ENCODE assay signal across 8 cellular contexts in the genomic region with DNA sequence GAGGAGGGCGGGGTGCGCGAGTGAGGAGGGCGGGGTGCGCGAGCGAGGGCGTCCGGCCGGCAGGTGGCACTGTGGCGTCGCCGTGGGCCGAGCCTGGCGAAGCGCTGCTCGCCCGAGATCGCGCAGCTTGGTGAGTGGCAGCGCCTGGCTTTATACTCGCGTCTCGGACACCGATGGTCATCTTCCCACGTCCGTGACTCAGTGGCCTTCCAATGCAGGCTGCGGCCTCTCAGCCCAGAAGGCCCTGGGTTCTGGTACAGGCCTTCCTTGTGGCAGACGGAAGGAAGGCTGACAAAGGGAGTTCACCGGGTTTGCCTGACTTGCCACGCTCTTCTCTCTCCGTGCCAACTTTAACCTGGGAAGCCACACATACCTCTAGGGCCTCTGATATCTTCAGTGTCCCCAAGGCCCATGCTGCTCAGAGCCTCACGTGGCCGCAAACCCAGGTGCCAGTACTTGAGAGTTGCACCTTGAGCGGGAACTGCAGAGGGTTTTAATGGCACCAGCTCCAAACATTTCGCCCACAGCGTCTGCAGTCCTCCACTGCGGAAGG.
DNase-seq lines count a peak whose midpoint lies in the region; ATAC-seq and TF ChIP-seq lines count a peak whose summit lies in the region.

No MANE protein-coding gene starts in this region.

- peak overlapping the region; percentile 88 for H3K27ac Mint-ChIP-seq in activated CD4-positive, alpha-beta T cell treated with anti-CD3 and anti-CD28 coated beads, Interleukin-2, amount 10 ng/mL, durations not matched to agents 24 days and 14 days

- H3K9me3 ChIP-seq in MG63 (no peaks in the 10 kb centered on the region), left lung (no peaks in the 10 kb centered on the region)

- peaks cover 3 to 11% of the 10 kb centered on the region in 2 donors for H3K4me1 ChIP-seq in left lung

- peak overlapping the region; percentile 56; the same call in 1 of the 2 replicates for H3K4me3 ChIP-seq in GM08714 (ENCODE audit: low read length)
- peak overlapping the region; percentile 58 for H3K4me3 ChIP-seq in MG63
- H3K4me3 ChIP-seq in coronary artery: peak overlapping the region; percentile 68
- H3K4me3 ChIP-seq in left lung: peak overlapping the region; percentile 26 to 31

- DNase-seq in H4 (ENCODE audit: low spot score) (peak; percentile 39), MG63 (peak; percentile 77), coronary artery (ENCODE audit: low spot score) (peak; percentile 89), left lung (peak; percentile 88 to 96), NCI-H1436 treated with DMSO at 0.1 percent for 48 hours (lab: John Stamatoyannopoulos, UW) (no peak)
- peak; percentile 97 for DNase-seq in activated CD4-positive, alpha-beta T cell treated with anti-CD3 and anti-CD28 coated beads, Interleukin-2, amount 10 ng/mL, durations not matched to agents 24 days and 14 days
- peak; percentile 83 for DNase-seq in stimulated activated CD4-positive, alpha-beta T cell treated with anti-CD3 and anti-CD28 coated beads, Interleukin-2, amount 100 ng/mL, for 4 hours (ENCODE audit: low read depth)

- H3K36me3 ChIP-seq in MG63: no peaks in the 10 kb centered on the region
- H3K36me3 ChIP-seq in left lung: no peaks in the 10 kb centered on the region

- H3K27ac ChIP-seq in coronary artery (peak overlapping the region; percentile 83 to 86), left lung (peak overlapping the region; percentile 62 to 71)

- intact Hi-C loops in activated CD4-positive, alpha-beta T cell treated with anti-CD3 and anti-CD28 coated beads, Interleukin-2, amount 10 ng/mL, durations not matched to agents 24 days and 14 days (cut with micrococcal nuclease): loop anchor here (1.0 to 10.0 kb wide), 6 partner anchors 114 to 1079 kb away; partner anchors contain the start of gene LRRC28
- intact Hi-C loops in left lung (cut with DNase I): no loop called here

- no peaks in the 10 kb centered on the region for H3K9me3 Mint-ChIP-seq in activated CD4-positive, alpha-beta T cell treated with anti-CD3 and anti-CD28 coated beads, Interleukin-2, amount 10 ng/mL, durations not matched to agents 24 days and 14 days

- peak; percentile 97 for ATAC-seq in left lung

- H3K36me3 Mint-ChIP-seq in activated CD4-positive, alpha-beta T cell treated with anti-CD3 and anti-CD28 coated beads, Interleukin-2, amount 10 ng/mL, durations not matched to agents 24 days and 14 days (ENCODE audit: low read depth): no peaks in the 10 kb centered on the region

- H3K27me3 ChIP-seq in MG63 (peaks cover 10% of the 10 kb centered on the region; the same call in 1 of the 2 replicates), left lung (peaks cover 0 to 10% of the 10 kb centered on the region in 2 donors)

- peak overlapping the region; percentile 89 for H3K4me3 Mint-ChIP-seq in activated CD4-positive, alpha-beta T cell treated with anti-CD3 and anti-CD28 coated beads, Interleukin-2, amount 10 ng/mL, durations not matched to agents 24 days and 14 days

- peaks cover 18% of the 10 kb centered on the region for H3K27me3 Mint-ChIP-seq in activated CD4-positive, alpha-beta T cell treated with anti-CD3 and anti-CD28 coated beads, Interleukin-2, amount 10 ng/mL, durations not matched to agents 24 days and 14 days

- TF ChIP-seq CTCF in coronary artery (IDR thresholded peaks at IDR 0.05) (peak; percentile 64), left lung (IDR thresholded peaks at IDR 0.05) (peak; percentile 67 to 77)

- H3K4me1 Mint-ChIP-seq in activated CD4-positive, alpha-beta T cell treated with anti-CD3 and anti-CD28 coated beads, Interleukin-2, amount 10 ng/mL, durations not matched to agents 24 days and 14 days: peaks cover 12% of the 10 kb centered on the region
